1 cellular context compared by ENCODE assay signal in the genomic region with DNA sequence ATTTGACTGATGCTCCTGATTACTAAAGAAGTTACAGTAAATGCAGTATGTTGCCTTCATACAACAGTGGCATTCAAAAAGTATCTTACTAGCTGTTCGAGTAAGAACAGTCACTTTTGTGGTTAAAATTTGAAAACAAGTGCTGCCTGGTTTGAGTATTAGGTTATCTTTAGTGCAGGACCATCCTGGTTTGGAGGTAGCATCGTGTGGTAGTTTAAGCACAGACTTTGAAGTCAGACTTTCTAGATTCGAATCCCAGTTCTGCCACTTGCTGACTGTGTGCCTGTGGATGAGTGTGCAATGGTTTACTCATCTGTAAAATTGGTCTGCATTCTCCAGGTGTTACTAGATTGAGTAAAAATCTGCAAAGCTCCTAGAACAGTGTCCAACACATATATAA.
TF ChIP-seq lines count a peak whose summit lies in the region.

No MANE protein-coding gene starts in this region.

TF ChIP-seq in GM12878, 131 proteins besides CTCF, POLR2A, EP300 and RAD21 (continued from another document):
- TF ChIP-seq, protein P1, sequence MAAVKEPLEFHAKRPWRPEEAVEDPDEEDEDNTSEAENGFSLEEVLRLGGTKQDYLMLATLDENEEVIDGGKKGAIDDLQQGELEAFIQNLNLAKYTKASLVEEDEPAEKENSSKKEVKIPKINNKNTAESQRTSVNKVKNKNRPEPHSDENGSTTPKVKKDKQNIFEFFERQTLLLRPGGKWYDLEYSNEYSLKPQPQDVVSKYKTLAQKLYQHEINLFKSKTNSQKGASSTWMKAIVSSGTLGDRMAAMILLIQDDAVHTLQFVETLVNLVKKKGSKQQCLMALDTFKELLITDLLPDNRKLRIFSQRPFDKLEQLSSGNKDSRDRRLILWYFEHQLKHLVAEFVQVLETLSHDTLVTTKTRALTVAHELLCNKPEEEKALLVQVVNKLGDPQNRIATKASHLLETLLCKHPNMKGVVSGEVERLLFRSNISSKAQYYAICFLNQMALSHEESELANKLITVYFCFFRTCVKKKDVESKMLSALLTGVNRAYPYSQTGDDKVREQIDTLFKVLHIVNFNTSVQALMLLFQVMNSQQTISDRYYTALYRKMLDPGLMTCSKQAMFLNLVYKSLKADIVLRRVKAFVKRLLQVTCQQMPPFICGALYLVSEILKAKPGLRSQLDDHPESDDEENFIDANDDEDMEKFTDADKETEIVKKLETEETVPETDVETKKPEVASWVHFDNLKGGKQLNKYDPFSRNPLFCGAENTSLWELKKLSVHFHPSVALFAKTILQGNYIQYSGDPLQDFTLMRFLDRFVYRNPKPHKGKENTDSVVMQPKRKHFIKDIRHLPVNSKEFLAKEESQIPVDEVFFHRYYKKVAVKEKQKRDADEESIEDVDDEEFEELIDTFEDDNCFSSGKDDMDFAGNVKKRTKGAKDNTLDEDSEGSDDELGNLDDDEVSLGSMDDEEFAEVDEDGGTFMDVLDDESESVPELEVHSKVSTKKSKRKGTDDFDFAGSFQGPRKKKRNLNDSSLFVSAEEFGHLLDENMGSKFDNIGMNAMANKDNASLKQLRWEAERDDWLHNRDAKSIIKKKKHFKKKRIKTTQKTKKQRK (IDR thresholded peaks at IDR 0.05; ENCODE audit: low read depth, low read length): no peak
- no peak for TF ChIP-seq RELA (IDR thresholded peaks at IDR 0.05; ENCODE audit: borderline replicate concordance, partially characterized antibody)
- TF ChIP-seq ZSCAN29 (IDR thresholded peaks at IDR 0.05): no peak
- peak; percentile 60; the same call in 1 of the 2 replicates for TF ChIP-seq IRF4 (IDR thresholded peaks at IDR 0.05; ENCODE audit: low read depth, low read length)
- TF ChIP-seq SUZ12 (IDR thresholded peaks at IDR 0.05; ENCODE audit: unreplicated experiment): no peak
- TF ChIP-seq BHLHE40 (IDR thresholded peaks at IDR 0.05; ENCODE audit: borderline replicate concordance in 1 of 2, low read depth in 2 of 2, low read length in 1 of 2): no peak
- TF ChIP-seq ETV6 (conservative IDR thresholded peaks at IDR 0.05 in 1 of 2, IDR thresholded peaks at IDR 0.05 in 1 of 2; ENCODE audit: borderline replicate concordance in 1 of 2, low read depth in 1 of 2): 0 out of 4 replicates have a peak, but pooled peaks of 1 of the 2 experiments have one; percentile 20
- TF ChIP-seq MEF2A (IDR thresholded peaks at IDR 0.05; ENCODE audit: insufficient read depth, low read depth, low read length): peak; percentile 63; the same call in 1 of the 2 replicates
- TF ChIP-seq, protein P2, sequence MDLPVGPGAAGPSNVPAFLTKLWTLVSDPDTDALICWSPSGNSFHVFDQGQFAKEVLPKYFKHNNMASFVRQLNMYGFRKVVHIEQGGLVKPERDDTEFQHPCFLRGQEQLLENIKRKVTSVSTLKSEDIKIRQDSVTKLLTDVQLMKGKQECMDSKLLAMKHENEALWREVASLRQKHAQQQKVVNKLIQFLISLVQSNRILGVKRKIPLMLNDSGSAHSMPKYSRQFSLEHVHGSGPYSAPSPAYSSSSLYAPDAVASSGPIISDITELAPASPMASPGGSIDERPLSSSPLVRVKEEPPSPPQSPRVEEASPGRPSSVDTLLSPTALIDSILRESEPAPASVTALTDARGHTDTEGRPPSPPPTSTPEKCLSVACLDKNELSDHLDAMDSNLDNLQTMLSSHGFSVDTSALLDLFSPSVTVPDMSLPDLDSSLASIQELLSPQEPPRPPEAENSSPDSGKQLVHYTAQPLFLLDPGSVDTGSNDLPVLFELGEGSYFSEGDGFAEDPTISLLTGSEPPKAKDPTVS (IDR thresholded peaks at IDR 0.05; ENCODE audit: low read depth, low read length): no peak
- TF ChIP-seq, protein P3, sequence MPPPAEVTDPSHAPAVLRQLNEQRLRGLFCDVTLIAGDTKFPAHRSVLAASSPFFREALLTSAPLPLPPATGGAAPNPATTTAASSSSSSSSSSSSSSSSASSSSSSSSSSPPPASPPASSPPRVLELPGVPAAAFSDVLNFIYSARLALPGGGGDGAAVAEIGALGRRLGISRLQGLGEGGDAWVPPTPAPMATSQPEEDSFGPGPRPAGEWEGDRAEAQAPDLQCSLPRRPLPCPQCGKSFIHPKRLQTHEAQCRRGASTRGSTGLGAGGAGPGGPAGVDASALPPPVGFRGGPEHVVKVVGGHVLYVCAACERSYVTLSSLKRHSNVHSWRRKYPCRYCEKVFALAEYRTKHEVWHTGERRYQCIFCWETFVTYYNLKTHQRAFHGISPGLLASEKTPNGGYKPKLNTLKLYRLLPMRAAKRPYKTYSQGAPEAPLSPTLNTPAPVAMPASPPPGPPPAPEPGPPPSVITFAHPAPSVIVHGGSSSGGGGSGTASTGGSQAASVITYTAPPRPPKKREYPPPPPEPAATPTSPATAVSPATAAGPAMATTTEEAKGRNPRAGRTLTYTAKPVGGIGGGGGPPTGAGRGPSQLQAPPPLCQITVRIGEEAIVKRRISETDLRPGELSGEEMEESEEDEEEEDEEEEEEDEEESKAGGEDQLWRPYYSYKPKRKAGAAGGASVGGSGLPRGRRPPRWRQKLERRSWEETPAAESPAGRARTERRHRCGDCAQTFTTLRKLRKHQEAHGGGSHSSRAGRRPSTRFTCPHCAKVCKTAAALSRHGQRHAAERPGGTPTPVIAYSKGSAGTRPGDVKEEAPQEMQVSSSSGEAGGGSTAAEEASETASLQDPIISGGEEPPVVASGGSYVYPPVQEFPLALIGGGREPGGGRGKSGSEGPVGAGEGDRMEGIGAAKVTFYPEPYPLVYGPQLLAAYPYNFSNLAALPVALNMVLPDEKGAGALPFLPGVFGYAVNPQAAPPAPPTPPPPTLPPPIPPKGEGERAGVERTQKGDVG (CRISPR knock-in tag; IDR thresholded peaks at IDR 0.05): no peak
- TF ChIP-seq SMAD1 (IDR thresholded peaks at IDR 0.05; ENCODE audit: low read depth, partially characterized antibody): no peak
- TF ChIP-seq ATF7 (IDR thresholded peaks at IDR 0.05; ENCODE audit: low read depth): no peak
- no peak for TF ChIP-seq GABPA (IDR thresholded peaks at IDR 0.05; ENCODE audit: low read depth)
- no peak for TF ChIP-seq SIX5 (IDR thresholded peaks at IDR 0.05; ENCODE audit: low read depth, low read length, severe bottlenecking)
- TF ChIP-seq CHD4 (IDR thresholded peaks at IDR 0.05): no peak
- no peak for TF ChIP-seq LARP7 (IDR thresholded peaks at IDR 0.05)
- TF ChIP-seq, protein P4, sequence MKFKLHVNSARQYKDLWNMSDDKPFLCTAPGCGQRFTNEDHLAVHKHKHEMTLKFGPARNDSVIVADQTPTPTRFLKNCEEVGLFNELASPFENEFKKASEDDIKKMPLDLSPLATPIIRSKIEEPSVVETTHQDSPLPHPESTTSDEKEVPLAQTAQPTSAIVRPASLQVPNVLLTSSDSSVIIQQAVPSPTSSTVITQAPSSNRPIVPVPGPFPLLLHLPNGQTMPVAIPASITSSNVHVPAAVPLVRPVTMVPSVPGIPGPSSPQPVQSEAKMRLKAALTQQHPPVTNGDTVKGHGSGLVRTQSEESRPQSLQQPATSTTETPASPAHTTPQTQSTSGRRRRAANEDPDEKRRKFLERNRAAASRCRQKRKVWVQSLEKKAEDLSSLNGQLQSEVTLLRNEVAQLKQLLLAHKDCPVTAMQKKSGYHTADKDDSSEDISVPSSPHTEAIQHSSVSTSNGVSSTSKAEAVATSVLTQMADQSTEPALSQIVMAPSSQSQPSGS (IDR thresholded peaks at IDR 0.05; ENCODE audit: low read length): 0 out of 2 replicates have a peak, but pooled peaks have one; percentile 45
- no peak for TF ChIP-seq SREBF1 (IDR thresholded peaks at IDR 0.05; ENCODE audit: low read length)
- TF ChIP-seq HDAC2 (IDR thresholded peaks at IDR 0.05): no peak
- TF ChIP-seq NFYA (IDR thresholded peaks at IDR 0.05; ENCODE audit: borderline replicate concordance, low read depth, low read length): no peak
- TF ChIP-seq, protein P5, sequence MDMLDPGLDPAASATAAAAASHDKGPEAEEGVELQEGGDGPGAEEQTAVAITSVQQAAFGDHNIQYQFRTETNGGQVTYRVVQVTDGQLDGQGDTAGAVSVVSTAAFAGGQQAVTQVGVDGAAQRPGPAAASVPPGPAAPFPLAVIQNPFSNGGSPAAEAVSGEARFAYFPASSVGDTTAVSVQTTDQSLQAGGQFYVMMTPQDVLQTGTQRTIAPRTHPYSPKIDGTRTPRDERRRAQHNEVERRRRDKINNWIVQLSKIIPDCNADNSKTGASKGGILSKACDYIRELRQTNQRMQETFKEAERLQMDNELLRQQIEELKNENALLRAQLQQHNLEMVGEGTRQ (IDR thresholded peaks at IDR 0.05; ENCODE audit: borderline replicate concordance, low read depth, low read length): no peak
- peak; percentile 31; the same call in 1 of the 2 replicates for TF ChIP-seq TCF7 (IDR thresholded peaks at IDR 0.05; ENCODE audit: borderline replicate concordance)
- no peak for TF ChIP-seq NR2C2 (IDR thresholded peaks at IDR 0.05; ENCODE audit: borderline replicate concordance, control insufficient read depth, insufficient read length, low read depth)
- no peak for TF ChIP-seq BACH1 (IDR thresholded peaks at IDR 0.05; ENCODE audit: borderline replicate concordance)
- no peak for TF ChIP-seq STAT3 (IDR thresholded peaks at IDR 0.05; ENCODE audit: low read depth, low read length)
- no peak for TF ChIP-seq CHD1 (IDR thresholded peaks at IDR 0.05; ENCODE audit: low read depth, low read length)
- peak; percentile 76 for TF ChIP-seq JUNB (IDR thresholded peaks at IDR 0.05)
- no peak for TF ChIP-seq ZZZ3 (IDR thresholded peaks at IDR 0.05; ENCODE audit: control insufficient read depth, insufficient read length, low read depth)
- TF ChIP-seq NR2F1 (conservative IDR thresholded peaks at IDR 0.05): no peak
- TF ChIP-seq, protein P6, sequence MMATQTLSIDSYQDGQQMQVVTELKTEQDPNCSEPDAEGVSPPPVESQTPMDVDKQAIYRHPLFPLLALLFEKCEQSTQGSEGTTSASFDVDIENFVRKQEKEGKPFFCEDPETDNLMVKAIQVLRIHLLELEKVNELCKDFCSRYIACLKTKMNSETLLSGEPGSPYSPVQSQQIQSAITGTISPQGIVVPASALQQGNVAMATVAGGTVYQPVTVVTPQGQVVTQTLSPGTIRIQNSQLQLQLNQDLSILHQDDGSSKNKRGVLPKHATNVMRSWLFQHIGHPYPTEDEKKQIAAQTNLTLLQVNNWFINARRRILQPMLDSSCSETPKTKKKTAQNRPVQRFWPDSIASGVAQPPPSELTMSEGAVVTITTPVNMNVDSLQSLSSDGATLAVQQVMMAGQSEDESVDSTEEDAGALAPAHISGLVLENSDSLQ (IDR thresholded peaks at IDR 0.05): no peak
- no peak for TF ChIP-seq CREM (IDR thresholded peaks at IDR 0.05; ENCODE audit: low read depth)
- TF ChIP-seq, protein P7, sequence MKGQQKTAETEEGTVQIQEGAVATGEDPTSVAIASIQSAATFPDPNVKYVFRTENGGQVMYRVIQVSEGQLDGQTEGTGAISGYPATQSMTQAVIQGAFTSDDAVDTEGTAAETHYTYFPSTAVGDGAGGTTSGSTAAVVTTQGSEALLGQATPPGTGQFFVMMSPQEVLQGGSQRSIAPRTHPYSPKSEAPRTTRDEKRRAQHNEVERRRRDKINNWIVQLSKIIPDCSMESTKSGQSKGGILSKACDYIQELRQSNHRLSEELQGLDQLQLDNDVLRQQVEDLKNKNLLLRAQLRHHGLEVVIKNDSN (IDR thresholded peaks at IDR 0.05; ENCODE audit: borderline replicate concordance, extremely low read length, insufficient read depth, low read depth, low read length): no peak
- TF ChIP-seq TCF3 (IDR thresholded peaks at IDR 0.05; ENCODE audit: borderline replicate concordance, insufficient read depth, low read depth, low read length): no peak
- TF ChIP-seq TAF1 (IDR thresholded peaks at IDR 0.05; ENCODE audit: borderline replicate concordance, low read depth, low read length): no peak
- TF ChIP-seq FOS (IDR thresholded peaks at IDR 0.05; ENCODE audit: borderline replicate concordance, extremely low read depth, insufficient read length): no peak
- peak; percentile 69; the same call in 1 of the 2 replicates for TF ChIP-seq NFIC (IDR thresholded peaks at IDR 0.05; ENCODE audit: low read depth, low read length)
- no peak for TF ChIP-seq ESRRA (IDR thresholded peaks at IDR 0.05; ENCODE audit: low read length)
- TF ChIP-seq TBL1XR1 (IDR thresholded peaks at IDR 0.05; ENCODE audit: low read depth, low read length): no peak
- no peak for TF ChIP-seq PML (IDR thresholded peaks at IDR 0.05; ENCODE audit: low read length)
- TF ChIP-seq, protein P8, sequence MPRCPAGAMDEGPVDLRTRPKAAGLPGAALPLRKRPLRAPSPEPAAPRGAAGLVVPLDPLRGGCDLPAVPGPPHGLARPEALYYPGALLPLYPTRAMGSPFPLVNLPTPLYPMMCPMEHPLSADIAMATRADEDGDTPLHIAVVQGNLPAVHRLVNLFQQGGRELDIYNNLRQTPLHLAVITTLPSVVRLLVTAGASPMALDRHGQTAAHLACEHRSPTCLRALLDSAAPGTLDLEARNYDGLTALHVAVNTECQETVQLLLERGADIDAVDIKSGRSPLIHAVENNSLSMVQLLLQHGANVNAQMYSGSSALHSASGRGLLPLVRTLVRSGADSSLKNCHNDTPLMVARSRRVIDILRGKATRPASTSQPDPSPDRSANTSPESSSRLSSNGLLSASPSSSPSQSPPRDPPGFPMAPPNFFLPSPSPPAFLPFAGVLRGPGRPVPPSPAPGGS (IDR thresholded peaks at IDR 0.05; ENCODE audit: borderline replicate concordance, insufficient read depth, low read depth, low read length, poor library complexity, severe bottlenecking): peak; percentile 28
- no peak for TF ChIP-seq NFXL1 (IDR thresholded peaks at IDR 0.05; ENCODE audit: borderline replicate concordance)
- no peak for TF ChIP-seq CREB1 (IDR thresholded peaks at IDR 0.05; ENCODE audit: low read depth)
- no peak for TF ChIP-seq SPI1 (IDR thresholded peaks at IDR 0.05; ENCODE audit: borderline replicate concordance, insufficient read depth, low read depth, low read length)
- TF ChIP-seq NRF1 (conservative IDR thresholded peaks at IDR 0.05; ENCODE audit: low read depth, low read length): no peak
- TF ChIP-seq IKZF2 (IDR thresholded peaks at IDR 0.05): no peak; a peak in 1 of 4 replicates
- TF ChIP-seq PAX5 (IDR thresholded peaks at IDR 0.05; ENCODE audit: borderline replicate concordance, low read depth, low read length): no peak
- TF ChIP-seq EZH2 (IDR thresholded peaks at IDR 0.05; ENCODE audit: borderline replicate concordance, control insufficient read depth, low read depth, low read length): no peak
- no peak for TF ChIP-seq FOXK2 (IDR thresholded peaks at IDR 0.05)
- TF ChIP-seq WRNIP1 (IDR thresholded peaks at IDR 0.05; ENCODE audit: borderline replicate concordance, low read depth, low read length): no peak
TF ChIP-seq in GM12878: peak in this region for 12.
